Comparison of ENCODE assay signal across 8 cellular contexts in genomic region chr1:64019818-64020217, GRCh38.
A peak's percentile ranks its signal among the peaks of the same experiment; 100 is the strongest.
DNase-seq lines count a peak whose midpoint lies in the region; TF ChIP-seq lines count a peak whose summit lies in the region.

No MANE protein-coding gene starts in this region.

- no peak for TF ChIP-seq EP300 in ovary (IDR thresholded peaks at IDR 0.05)

- peak overlapping the region; percentile 13 for H2AFZ ChIP-seq in Karpas-422 (ENCODE audit: low read length)

- H3K9ac ChIP-seq in Karpas-422 (ENCODE audit: low read length), result 0 out of 2 replicates have a peak overlapping the region, but pooled peaks have one; percentile 2

- H3K36me3 ChIP-seq in A673 (ENCODE audit: insufficient read depth, low read length, poor library complexity, severe bottlenecking) (no peaks in the 10 kb centered on the region), Karpas-422 (ENCODE audit: insufficient read depth, low read length) (no peaks in the 10 kb centered on the region), ovary (no peaks in the 10 kb centered on the region)

- H3K79me2 ChIP-seq in Karpas-422 (ENCODE audit: low read length), result no peaks in the 10 kb centered on the region

- no TSS peak for BruUV-seq in A673 (replicated peaks; lab: Mats Ljungman, UMichigan)

- CTCF ChIA-PET in A673 (lab: Charles Lee), result no interaction called here

- intact Hi-C loops in A673 (cut with micrococcal nuclease; ENCODE audit: unreplicated experiment), result no loop called here
- intact Hi-C loops in ovary (cut with DNase I), result no loop called here

- no peaks in the 10 kb centered on the region for H4K20me1 ChIP-seq in Karpas-422 (ENCODE audit: insufficient read depth, low read depth, low read length)

- peaks cover 4% of the 10 kb centered on the region for H3K4me1 ChIP-seq in A673 (ENCODE audit: insufficient read depth, low read length, poor library complexity, severe bottlenecking)
- peaks cover 5% of the 10 kb centered on the region; the same call in 1 of the 2 replicates for H3K4me1 ChIP-seq in Karpas-422 (ENCODE audit: low read length)
- H3K4me1 ChIP-seq in ovary (ENCODE audit: insufficient read depth), result no peaks in the 10 kb centered on the region

- no peaks in the 10 kb centered on the region for H3K9me3 Mint-ChIP-seq in chondrocyte (ENCODE audit: low read depth)

- POLR2A ChIA-PET in A673 (lab: Charles Lee; ENCODE audit: low non-redundant PET), result no interaction called here

- peaks cover 29% of the 10 kb centered on the region for H3K4me1 Mint-ChIP-seq in chondrocyte (ENCODE audit: low read depth)

- peak; percentile 21 for DNase-seq in A673 (ENCODE audit: low spot score)
- DNase-seq in GM19238 (ENCODE audit: insufficient read length, low spot score), result peak; percentile 2
- peak; percentile 53 for DNase-seq in Karpas-422
- DNase-seq in chondrocyte (ENCODE audit: low spot score), result no peak
- peak; percentile 76 for DNase-seq in myocyte (ENCODE audit: low read depth)
- DNase-seq in ovary, result no peak
- no peak for DNase-seq in T1000 (lab: John Stamatoyannopoulos, UW)
- no peak for DNase-seq in SKM-1 (lab: John Stamatoyannopoulos, UW; ENCODE audit: unreplicated experiment)

- H3K4me3 Mint-ChIP-seq in chondrocyte (ENCODE audit: unreplicated experiment), result no peak overlapping the region

- peak overlapping the region; percentile 21 for H3K4me2 ChIP-seq in Karpas-422 (ENCODE audit: low read depth, low read length, poor library complexity, severe bottlenecking)

- WGBS in ovary, 3 donors, result 41 to 46% (median 45%) methylated on average over 2 of the region's 2 CpGs

- peak overlapping the region; percentile 79 for H3K27ac Mint-ChIP-seq in chondrocyte (ENCODE audit: unreplicated experiment)

- no peaks in the 10 kb centered on the region for H3K9me3 ChIP-seq in A673 (ENCODE audit: low read depth, low read length, poor library complexity, severe bottlenecking)
- no peaks in the 10 kb centered on the region for H3K9me3 ChIP-seq in Karpas-422 (ENCODE audit: low read length)
- no peaks in the 10 kb centered on the region for H3K9me3 ChIP-seq in ovary

- H3K27me3 ChIP-seq in A673 (replicated peaks; ENCODE audit: insufficient read depth, low read depth, low read length, poor library complexity) (no peaks in the 10 kb centered on the region), Karpas-422 (ENCODE audit: low read length) (no peaks in the 10 kb centered on the region), ovary (no peaks in the 10 kb centered on the region)

- TF ChIP-seq POLR2A in ovary (IDR thresholded peaks at IDR 0.05), result no peak

- H3K36me3 Mint-ChIP-seq in chondrocyte (ENCODE audit: low read depth), result peaks cover 35% of the 10 kb centered on the region

- H3K4me3 ChIP-seq in A673 (ENCODE audit: low read depth, low read length, poor library complexity, severe bottlenecking), result no peak overlapping the region
- H3K4me3 ChIP-seq in Karpas-422 (ENCODE audit: low read length), result no peak overlapping the region
- no peak overlapping the region for H3K4me3 ChIP-seq in ovary

- no peaks in the 10 kb centered on the region for H3K27me3 Mint-ChIP-seq in chondrocyte (ENCODE audit: low read depth)

- H3K27ac ChIP-seq in A673 (ENCODE audit: low read depth, low read length, poor library complexity, severe bottlenecking) (no peak overlapping the region), Karpas-422 (ENCODE audit: low read length) (no peak overlapping the region), ovary (no peak overlapping the region)

- TF ChIP-seq CTCF in A673 (conservative IDR thresholded peaks at IDR 0.05; ENCODE audit: low read depth, low read length) (no peak), chondrocyte (IDR thresholded peaks at IDR 0.05) (no peak), ovary (IDR thresholded peaks at IDR 0.05) (no peak)

- no peaks in the 10 kb centered on the region for H3K9me2 ChIP-seq in Karpas-422 (replicated peaks; ENCODE audit: insufficient read depth, low read length)

Comparison
In these comparisons a context has a peak if more than half of its experiments do, and no peak if none do; other contexts are left out.
1. DNase-seq: peak in A673 (single experiment), GM19238 (single experiment), Karpas-422 (single experiment) and myocyte (single experiment); none in chondrocyte (single experiment), ovary (0 of 5), T1000 (single experiment) and SKM-1 (single experiment).